In genomic region chr22:41513391-41513790, GRCh38 we compare ENCODE assay signal across 14 cellular contexts. TPM values are rescaled to one million over a fixed set of nuclear protein-coding genes. Genes with fewer than 3 reads are reported as not detected.
DNase-seq lines count a peak whose midpoint lies in the region; ATAC-seq, FAIRE-seq and TF ChIP-seq lines count a peak whose summit lies in the region.
"Had no signal": no experiment of that assay in that cellular context is flagged by ENCODE, and none has a peak within 500 bp of the region (broad histone marks: within the 10 kb centered on the region; RNA-seq: fewer than 3 reads in every experiment).

No MANE protein-coding gene starts in this region.

- H3K4me1 Mint-ChIP-seq in glutamatergic neuron (ENCODE audit: low read depth, unreplicated experiment): peaks cover 28% of the 10 kb centered on the region
- H3K4me1 Mint-ChIP-seq: activated naive CD8-positive, alpha-beta T cell treated with anti-CD3 and anti-CD28 coated beads, Interleukin-2, amount 10 ng/mL, durations not matched to agents 7 days and 5 days had no signal

- H3K9me3 ChIP-seq in PC-3 (ENCODE audit: low read length): no peaks in the 10 kb centered on the region

- peak; percentile 53 for FAIRE-seq in urothelium cell line (lab: Jason Lieb, UNC)

- ATAC-seq in PC-3 (no peak), GM19463 (IDR thresholded peaks at IDR 0.05; ENCODE audit: unreplicated experiment) (no peak)

- H3K36me3 Mint-ChIP-seq in glutamatergic neuron (ENCODE audit: unreplicated experiment): no peaks in the 10 kb centered on the region

- CTCF ChIA-PET in PC-3 (lab: Charles Lee): no interaction called here

- H3K36me3 ChIP-seq in PC-3 (ENCODE audit: low read depth, low read length): peaks cover 20% of the 10 kb centered on the region; the same call in 1 of the 2 replicates

- no peaks in the 10 kb centered on the region for H3K9me2 ChIP-seq in PC-3 (replicated peaks; ENCODE audit: low read length)

- 0 out of 2 replicates have a peak overlapping the region, but pooled peaks have one; percentile 3 for H3K27ac ChIP-seq in PC-3 (ENCODE audit: low read length)

- peak overlapping the region; percentile 73 for H3K4me3 Mint-ChIP-seq in glutamatergic neuron (ENCODE audit: unreplicated experiment)
- H3K4me3 Mint-ChIP-seq: activated naive CD8-positive, alpha-beta T cell treated with anti-CD3 and anti-CD28 coated beads, Interleukin-2, amount 10 ng/mL, durations not matched to agents 7 days and 5 days had no signal

- no peak overlapping the region for H2AFZ ChIP-seq in PC-3 (ENCODE audit: low read length)

- H3K9ac ChIP-seq in PC-3 (ENCODE audit: low read length): no peak overlapping the region

- peaks cover 8% of the 10 kb centered on the region; the same call in 1 of the 2 replicates for H3K79me2 ChIP-seq in PC-3 (ENCODE audit: low read length)

- peak overlapping the region; percentile 88 for H3K27ac Mint-ChIP-seq in glutamatergic neuron (ENCODE audit: unreplicated experiment)
- H3K27ac Mint-ChIP-seq: activated naive CD8-positive, alpha-beta T cell treated with anti-CD3 and anti-CD28 coated beads, Interleukin-2, amount 10 ng/mL, durations not matched to agents 7 days and 5 days had no signal

- peaks cover 24% of the 10 kb centered on the region for H3K4me1 ChIP-seq in PC-3 (ENCODE audit: insufficient read depth, low read length)

- H3K27me3 Mint-ChIP-seq in glutamatergic neuron (ENCODE audit: unreplicated experiment): peaks cover 4% of the 10 kb centered on the region
- H3K27me3 Mint-ChIP-seq: activated naive CD8-positive, alpha-beta T cell treated with anti-CD3 and anti-CD28 coated beads, Interleukin-2, amount 10 ng/mL, durations not matched to agents 7 days and 5 days had no signal

- DNase-seq in PC-3 (no peak), glutamatergic neuron (no peak), nucleus accumbens (lab: John Stamatoyannopoulos, UW) (peak in 32 of 56 donors; percentile 16 to 78 (median 47)), urothelium cell line (ENCODE audit: low spot score) (no peak), T-helper 9 cell (no peak), NCI-H2029 (lab: John Stamatoyannopoulos, UW) (no peak)
- DNase-seq: activated CD8-positive, alpha-beta memory T cell treated with anti-CD3 and anti-CD28 coated beads for 24 hours; activated naive CD8-positive, alpha-beta T cell treated with anti-CD3 and anti-CD28 coated beads, Interleukin-2, amount 10 ng/mL, durations not matched to agents 7 days and 5 days; DMS 273 treated with DMSO at 0.1 percent for 48 hours; KG1; NCI-H2081 treated with DMSO at 0.1 percent for 48 hours had no signal

- H3F3A ChIP-seq in PC-3 (ENCODE audit: low read length, unreplicated experiment): no peaks in the 10 kb centered on the region

- H3K9me3 Mint-ChIP-seq in glutamatergic neuron (ENCODE audit: unreplicated experiment): peaks cover 4% of the 10 kb centered on the region
- H3K9me3 Mint-ChIP-seq: activated naive CD8-positive, alpha-beta T cell treated with anti-CD3 and anti-CD28 coated beads, Interleukin-2, amount 10 ng/mL, durations not matched to agents 7 days and 5 days had no signal

- BruUV-seq in PC-3 (replicated peaks; lab: Mats Ljungman, UMichigan): no TSS peak

- no peak overlapping the region for H3K4me3 ChIP-seq in PC-3 (ENCODE audit: low read length)
- H3K4me3 ChIP-seq: skin epidermis had no signal

- POLR2A ChIA-PET in PC-3 (lab: Charles Lee; ENCODE audit: unreplicated experiment): no interaction called here

- intact Hi-C loops in PC-3 (cut with micrococcal nuclease): no loop called here

- no peaks in the 10 kb centered on the region for H4K20me1 ChIP-seq in PC-3 (ENCODE audit: low read length)

- no peaks in the 10 kb centered on the region for H3K27me3 ChIP-seq in PC-3 (ENCODE audit: low read length)

- peak overlapping the region; percentile 36; the same call in 1 of the 2 replicates for H3K4me2 ChIP-seq in PC-3 (ENCODE audit: low read length)

- TF ChIP-seq CTCF in PC-3 (conservative IDR thresholded peaks at IDR 0.05; ENCODE audit: low read depth, low read length) (no peak), glutamatergic neuron (IDR thresholded peaks at IDR 0.05; ENCODE audit: partially characterized antibody, unreplicated experiment) (no peak)

RNA-seq across cellular contexts. Expression of gene POLR3H, which starts 30.9 kb away (rescaled TPM):
- 21.2 and 30.4 TPM in 2 replicates for total RNA-seq in PC-3 (2014; rRNA removed)
- 24.6 TPM for total RNA-seq in glutamatergic neuron (ENCODE audit: unreplicated experiment)

RNA-seq across cellular contexts. Expression of gene ACO2, which starts 44.5 kb away (rescaled TPM):
- 118 and 130 TPM in 2 replicates for total RNA-seq in PC-3 (2014; rRNA removed)
- total RNA-seq in glutamatergic neuron (ENCODE audit: unreplicated experiment): 114 TPM

RNA-seq across cellular contexts. Expression of gene PHF5A, which starts 44.9 kb away (rescaled TPM):
- total RNA-seq in PC-3 (2014; rRNA removed) (76.5 and 80.4 TPM in 2 replicates), glutamatergic neuron (ENCODE audit: unreplicated experiment) (36.1 TPM)

RNA-seq across cellular contexts. Expression of gene CSDC2, which starts 47.4 kb away (rescaled TPM):
- total RNA-seq in PC-3 (2014; rRNA removed): not detected in 2 replicates
- 4.7 TPM for total RNA-seq in glutamatergic neuron (ENCODE audit: unreplicated experiment)
- total RNA-seq: activated naive CD8-positive, alpha-beta T cell treated with anti-CD3 and anti-CD28 coated beads, Interleukin-2, amount 10 ng/mL, durations not matched to agents 7 days and 5 days; T-helper 2 cell treated with Interferon-gamma antibody and Interleukin-4, amounts not matched to agents 100 ng/mL and 5 ng/mL, for 36 hours had no signal

Comparison
In these comparisons a context has a peak if more than half of its experiments do, and no peak if none do; other contexts are left out.
1. DNase-seq: peak in nucleus accumbens (32 of 56); none in PC-3 (single experiment), glutamatergic neuron (single experiment), urothelium cell line (single experiment), T-helper 9 cell (single experiment) and NCI-H2029 (single experiment).